Comparison of ENCODE assay signal across 16 cellular contexts in the genomic region with DNA sequence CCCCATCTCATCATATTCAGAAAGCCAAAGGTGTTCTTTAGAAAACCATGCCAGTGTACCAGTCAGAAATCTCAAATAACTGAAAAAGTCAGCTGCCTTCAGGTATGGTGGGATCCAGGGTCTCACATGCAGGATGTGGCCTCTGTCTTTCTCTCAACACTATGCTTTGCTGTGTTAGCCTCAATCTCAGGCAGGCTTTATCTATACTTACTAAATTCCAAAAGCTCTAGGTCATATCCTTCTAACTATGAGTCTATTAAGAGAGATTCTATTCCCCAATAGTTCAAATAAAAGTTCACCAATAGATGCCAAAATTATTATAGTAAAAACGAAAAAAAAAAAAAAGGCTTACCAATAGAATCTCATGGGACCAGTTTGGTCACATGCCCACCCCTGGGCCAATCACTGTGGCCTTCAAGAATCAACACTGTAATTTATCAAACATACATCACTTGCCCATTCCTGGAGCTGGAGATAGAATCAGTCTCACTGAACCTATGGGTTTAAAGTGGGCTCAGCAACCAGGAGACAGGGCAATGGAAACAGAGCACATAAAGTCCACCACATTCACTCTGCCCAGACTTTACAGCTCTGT. TPM values are rescaled to one million over a fixed set of nuclear protein-coding genes. Genes with fewer than 3 reads are reported as not detected.
"Had no signal": no experiment of that assay in that cellular context is flagged by ENCODE, and none has a peak within 500 bp of the region (broad histone marks: within the 10 kb centered on the region; RNA-seq: fewer than 3 reads in every experiment).

No MANE protein-coding gene starts in this region.

- ATAC-seq: activated CD4-positive, CD25-positive, alpha-beta regulatory T cell treated with anti-CD3 and anti-CD28 coated beads, Interleukin-2, amount 50 U/mL, for 24 hours; activated CD8-positive, alpha-beta memory T cell treated with anti-CD3 and anti-CD28 coated beads, Interleukin-2, amount 10 ng/mL, durations not matched to agents 7 days and 5 days; natural killer cell treated with Interleukin-12 subunit alpha and Interleukin-12 subunit beta and Interleukin-15 and Interleukin-18, amount 100 ng/mL, for 72 hours had no signal

- DNase-seq: activated CD4-positive, alpha-beta T cell treated with anti-CD3 and anti-CD28 coated beads, Interleukin-2, amount 50 U/mL, for 48 hours; activated CD8-positive, alpha-beta memory T cell treated with anti-CD3 and anti-CD28 coated beads, Interleukin-2, amount 10 ng/mL, durations not matched to agents 7 days and 5 days; activated gamma-delta T cell treated with Interleukin-2 at 50 U/mL for 16 hours; activated naive CD8-positive, alpha-beta T cell treated with anti-CD3 and anti-CD28 coated beads, Interleukin-2, amount 10 ng/mL, durations not matched to agents 7 days and 5 days; activated T-cell treated with anti-CD3 and anti-CD28 coated beads, Interleukin-2, amount 50 U/mL, for 48 hours; anterior cingulate cortex; hippocampal formation; kidney glomerular epithelial cell; occipital lobe; stimulated activated CD4-positive, alpha-beta T cell treated with anti-CD3 and anti-CD28 coated beads, Interleukin-15, amount 100 ng/mL, for 24 hours; T-helper 2 cell; tibial artery had no signal

- H3K4me3 ChIP-seq: breast epithelium, tibial artery had no signal

- H3K27ac ChIP-seq: tibial artery had no signal

- H3K36me3 ChIP-seq: breast epithelium, tibial artery had no signal

- H3K27me3 ChIP-seq: breast epithelium had no signal

RNA-seq across cellular contexts. Expression of a gene that starts 38.0 kb away (rescaled TPM):
- total RNA-seq: activated CD8-positive, alpha-beta memory T cell treated with anti-CD3 and anti-CD28 coated beads, Interleukin-2, amount 10 ng/mL, durations not matched to agents 7 days and 5 days; activated naive CD8-positive, alpha-beta T cell treated with anti-CD3 and anti-CD28 coated beads, Interleukin-2, amount 10 ng/mL, durations not matched to agents 7 days and 5 days; fibroblast of lung; natural killer cell treated with Interleukin-12 subunit alpha and Interleukin-12 subunit beta and Interleukin-15 and Interleukin-18, amount 100 ng/mL, for 72 hours had no signal
- polyA plus RNA-seq: fibroblast of lung had no signal
